23 cellular contexts compared by ENCODE assay signal in genomic region chr18:34880403-34880802, GRCh38.
DNase-seq lines count a peak whose midpoint lies in the region; ATAC-seq and TF ChIP-seq lines count a peak whose summit lies in the region.
"Had no signal": no experiment of that assay in that cellular context is flagged by ENCODE, and none has a peak within 500 bp of the region (broad histone marks: within the 10 kb centered on the region; RNA-seq: fewer than 3 reads in every experiment).

No MANE protein-coding gene starts in this region.

- DNase-seq in activated naive CD8-positive, alpha-beta T cell treated with anti-CD3 and anti-CD28 coated beads, Interleukin-2, amount 10 ng/mL, durations not matched to agents 7 days and 5 days, result no peak
- DNase-seq in activated naive CD8-positive, alpha-beta T cell treated with anti-CD3 and anti-CD28 coated beads, Interleukin-2, amount 50 U/mL, for 24 hours, result no peak
- no peak for DNase-seq in sigmoid colon
- no peak for DNase-seq in aorta
- DNase-seq in stimulated activated CD4-positive, alpha-beta T cell treated with anti-CD3 and anti-CD28 coated beads, Interleukin-4, amount 100 ng/mL, for 4 hours, result no peak
- no peak for DNase-seq in T-cell
- no peak for DNase-seq in NCI-H1092 treated with DMSO at 0.1 percent for 48 hours (lab: John Stamatoyannopoulos, UW)
- DNase-seq: activated CD4-positive, alpha-beta T cell treated with anti-CD3 and anti-CD28 coated beads for 48 hours; Calu3; cortex of kidney; Karpas-422; kidney glomerular epithelial cell; mesendoderm; naive thymus-derived CD8-positive, alpha-beta T cell; NCI-H1417; NCI-H526 treated with DMSO at 0.1 percent for 48 hours; ovary had no signal

- H3K4me3 Mint-ChIP-seq in activated naive CD8-positive, alpha-beta T cell treated with anti-CD3 and anti-CD28 coated beads, Interleukin-2, amount 10 ng/mL, durations not matched to agents 7 days and 5 days, result no peak overlapping the region
- H3K4me3 Mint-ChIP-seq in activated naive CD8-positive, alpha-beta T cell treated with anti-CD3 and anti-CD28 coated beads, Interleukin-2, amount 50 U/mL, for 24 hours, result no peak overlapping the region
- H3K4me3 Mint-ChIP-seq in T-cell, result no peak overlapping the region
- H3K4me3 Mint-ChIP-seq: activated naive CD8-positive, alpha-beta T cell; brain; naive thymus-derived CD8-positive, alpha-beta T cell; stimulated activated memory B cell treated with anti-CD40 and anti-IgM and Interleukin-4, amounts not matched to agents 10 μg/mL and 1 μg/mL and 100 μg/mL, for 72 hours had no signal

- POLR2A ChIA-PET in activated naive CD8-positive, alpha-beta T cell treated with anti-CD3 and anti-CD28 coated beads, Interleukin-2, amount 10 ng/mL, durations not matched to agents 7 days and 5 days (lab: Charles Lee), result no interaction called here
- POLR2A ChIA-PET in T-cell (lab: Charles Lee), result no interaction called here

- H3K36me3 Mint-ChIP-seq in activated naive CD8-positive, alpha-beta T cell treated with anti-CD3 and anti-CD28 coated beads, Interleukin-2, amount 10 ng/mL, durations not matched to agents 7 days and 5 days, result no peaks in the 10 kb centered on the region
- no peaks in the 10 kb centered on the region for H3K36me3 Mint-ChIP-seq in activated naive CD8-positive, alpha-beta T cell treated with anti-CD3 and anti-CD28 coated beads, Interleukin-2, amount 50 U/mL, for 24 hours (ENCODE audit: low read depth)
- no peaks in the 10 kb centered on the region for H3K36me3 Mint-ChIP-seq in T-cell
- H3K36me3 Mint-ChIP-seq: activated naive CD8-positive, alpha-beta T cell; naive thymus-derived CD8-positive, alpha-beta T cell; stimulated activated memory B cell treated with anti-CD40 and anti-IgM and Interleukin-4, amounts not matched to agents 10 μg/mL and 1 μg/mL and 100 μg/mL, for 72 hours had no signal

- peaks cover 1% of the 10 kb centered on the region for H3K9me3 Mint-ChIP-seq in activated naive CD8-positive, alpha-beta T cell treated with anti-CD3 and anti-CD28 coated beads, Interleukin-2, amount 10 ng/mL, durations not matched to agents 7 days and 5 days
- no peaks in the 10 kb centered on the region for H3K9me3 Mint-ChIP-seq in activated naive CD8-positive, alpha-beta T cell treated with anti-CD3 and anti-CD28 coated beads, Interleukin-2, amount 50 U/mL, for 24 hours
- H3K9me3 Mint-ChIP-seq in T-cell, result no peaks in the 10 kb centered on the region
- H3K9me3 Mint-ChIP-seq: brain; naive thymus-derived CD8-positive, alpha-beta T cell; stimulated activated memory B cell treated with anti-CD40 and anti-IgM and Interleukin-4, amounts not matched to agents 10 μg/mL and 1 μg/mL and 100 μg/mL, for 72 hours had no signal

- WGBS in gastroesophageal sphincter (ENCODE audit: low coverage in 1 of 2), 2 donors, result 20 to 40% methylated on average over 1 of the region's 1 CpG
- 78 to 80% methylated on average over 1 of the region's 1 CpG for WGBS in sigmoid colon, 2 donors
- 63 to 72% methylated on average over 1 of the region's 1 CpG for WGBS in aorta, 2 donors

- peaks cover 3 to 16% (median 6%) of the 10 kb centered on the region in 3 donors for H3K4me1 ChIP-seq in gastroesophageal sphincter
- H3K4me1 ChIP-seq in sigmoid colon, result peaks cover 0 to 23% (median 16%) of the 10 kb centered on the region in 4 donors
- peaks cover 9 to 11% of the 10 kb centered on the region in 2 donors for H3K4me1 ChIP-seq in aorta (ENCODE audit: control insufficient read depth in 1 of 2, insufficient read depth in 2 of 2, low read length in 2 of 2)

- no peak for TF ChIP-seq CTCF in gastroesophageal sphincter (IDR thresholded peaks at IDR 0.05)
- no peak for TF ChIP-seq CTCF in sigmoid colon (IDR thresholded peaks at IDR 0.05)

- peak overlapping the region; percentile 15 to 54 (median 48) for H3K27ac ChIP-seq in gastroesophageal sphincter
- peak overlapping the region; percentile 36 to 76 (median 66) for H3K27ac ChIP-seq in sigmoid colon
- H3K27ac ChIP-seq in aorta (ENCODE audit: low read depth in 1 of 2, low read length in 2 of 2), result peak overlapping the region; percentile 90 to 95
- H3K27ac ChIP-seq: ovary had no signal

- peak overlapping the region; percentile 47 for H3K27ac Mint-ChIP-seq in activated naive CD8-positive, alpha-beta T cell treated with anti-CD3 and anti-CD28 coated beads, Interleukin-2, amount 10 ng/mL, durations not matched to agents 7 days and 5 days
- H3K27ac Mint-ChIP-seq in activated naive CD8-positive, alpha-beta T cell treated with anti-CD3 and anti-CD28 coated beads, Interleukin-2, amount 50 U/mL, for 24 hours, result no peak overlapping the region
- no peak overlapping the region for H3K27ac Mint-ChIP-seq in T-cell
- H3K27ac Mint-ChIP-seq: activated naive CD8-positive, alpha-beta T cell; naive thymus-derived CD8-positive, alpha-beta T cell; stimulated activated memory B cell treated with anti-CD40 and anti-IgM and Interleukin-4, amounts not matched to agents 10 μg/mL and 1 μg/mL and 100 μg/mL, for 72 hours had no signal

- H3K4me1 Mint-ChIP-seq in activated naive CD8-positive, alpha-beta T cell treated with anti-CD3 and anti-CD28 coated beads, Interleukin-2, amount 10 ng/mL, durations not matched to agents 7 days and 5 days, result peaks cover 1% of the 10 kb centered on the region
- H3K4me1 Mint-ChIP-seq in activated naive CD8-positive, alpha-beta T cell treated with anti-CD3 and anti-CD28 coated beads, Interleukin-2, amount 50 U/mL, for 24 hours, result no peaks in the 10 kb centered on the region
- no peaks in the 10 kb centered on the region for H3K4me1 Mint-ChIP-seq in T-cell
- H3K4me1 Mint-ChIP-seq: brain; stimulated activated memory B cell treated with anti-CD40 and anti-IgM and Interleukin-4, amounts not matched to agents 10 μg/mL and 1 μg/mL and 100 μg/mL, for 72 hours had no signal

- no peaks in the 10 kb centered on the region for H3K27me3 ChIP-seq in gastroesophageal sphincter
- no peaks in the 10 kb centered on the region for H3K27me3 ChIP-seq in sigmoid colon
- no peaks in the 10 kb centered on the region for H3K27me3 ChIP-seq in aorta (ENCODE audit: control insufficient read depth in 1 of 2, insufficient read depth in 2 of 2, low read length in 1 of 2)
- H3K27me3 ChIP-seq: ovary had no signal

- H3K36me3 ChIP-seq in gastroesophageal sphincter, result peaks cover 0 to 70% of the 10 kb centered on the region in 2 donors
- peaks cover 7 to 39% (median 21%) of the 10 kb centered on the region in 4 donors for H3K36me3 ChIP-seq in sigmoid colon
- H3K36me3 ChIP-seq in aorta (ENCODE audit: control insufficient read depth in 1 of 2, insufficient read depth in 2 of 2, low read length in 1 of 2), result peaks cover 0 to 6% of the 10 kb centered on the region in 2 donors
- H3K36me3 ChIP-seq: ovary had no signal

- TF ChIP-seq POLR2A in gastroesophageal sphincter (IDR thresholded peaks at IDR 0.05) (no peak), sigmoid colon (IDR thresholded peaks at IDR 0.05) (no peak)

- intact Hi-C loops in sigmoid colon (cut with DNase I) (loop anchor here (5.0 kb wide), 1 partner anchor 97 kb away; no protein-coding TSS in a partner anchor), aorta (cut with DNase I) (loop anchor here in 1 of 2 donors (5.0 kb wide), 1 partner anchor 97 kb away; no protein-coding TSS in a partner anchor)

- no peak for TF ChIP-seq EP300 in gastroesophageal sphincter (IDR thresholded peaks at IDR 0.05)
- TF ChIP-seq EP300 in sigmoid colon (IDR thresholded peaks at IDR 0.05), result peak in 1 of 4 donors; percentile 56

- CTCF ChIA-PET in T-cell (lab: Charles Lee), result no interaction called here

- H3K27me3 Mint-ChIP-seq in activated naive CD8-positive, alpha-beta T cell treated with anti-CD3 and anti-CD28 coated beads, Interleukin-2, amount 10 ng/mL, durations not matched to agents 7 days and 5 days, result peaks cover 4% of the 10 kb centered on the region
- H3K27me3 Mint-ChIP-seq in activated naive CD8-positive, alpha-beta T cell treated with anti-CD3 and anti-CD28 coated beads, Interleukin-2, amount 50 U/mL, for 24 hours, result peaks cover 6% of the 10 kb centered on the region
- peaks cover 4 to 5% of the 10 kb centered on the region in 2 donors for H3K27me3 Mint-ChIP-seq in T-cell
- H3K27me3 Mint-ChIP-seq: activated naive CD8-positive, alpha-beta T cell; naive thymus-derived CD8-positive, alpha-beta T cell had no signal

- ATAC-seq in activated naive CD8-positive, alpha-beta T cell treated with anti-CD3 and anti-CD28 coated beads, Interleukin-2, amount 10 ng/mL, durations not matched to agents 7 days and 5 days (ENCODE audit: low read depth), result no peak
- ATAC-seq in activated naive CD8-positive, alpha-beta T cell treated with anti-CD3 and anti-CD28 coated beads, Interleukin-2, amount 50 U/mL, for 24 hours, result no peak
- ATAC-seq in gastroesophageal sphincter (peak; percentile 44), aorta (ENCODE audit: low FRiP score) (peak; percentile 69), T-cell (replicated peaks in 1 of 4) (no peak)
- ATAC-seq: HCT116; naive thymus-derived CD8-positive, alpha-beta T cell; sciatic nerve; stimulated activated memory B cell treated with anti-CD40 and anti-IgM and Interleukin-4, amounts not matched to agents 10 μg/mL and 1 μg/mL and 100 μg/mL, for 72 hours had no signal

- H3K4me3 ChIP-seq in gastroesophageal sphincter (no peak overlapping the region), sigmoid colon (no peak overlapping the region), aorta (ENCODE audit: low read length in 2 of 2) (no peak overlapping the region)
- H3K4me3 ChIP-seq: ovary had no signal

- H3K9me3 ChIP-seq in gastroesophageal sphincter, result no peaks in the 10 kb centered on the region
- H3K9me3 ChIP-seq in sigmoid colon, result no peaks in the 10 kb centered on the region
- no peaks in the 10 kb centered on the region for H3K9me3 ChIP-seq in aorta (ENCODE audit: control insufficient read depth, low read length)
- H3K9me3 ChIP-seq: ovary had no signal

Comparison
In these comparisons a context has a peak if more than half of its experiments do, and no peak if none do; other contexts are left out.
1. ATAC-seq: peak in gastroesophageal sphincter (single experiment) and aorta (single experiment); none in activated naive CD8-positive, alpha-beta T cell treated with anti-CD3 and anti-CD28 coated beads, Interleukin-2, amount 10 ng/mL, durations not matched to agents 7 days and 5 days (single experiment), activated naive CD8-positive, alpha-beta T cell treated with anti-CD3 and anti-CD28 coated beads, Interleukin-2, amount 50 U/mL, for 24 hours (single experiment) and T-cell (0 of 4).
2. Peak in every context shown above with its lines, with median percentiles within 50 percentile points of each other: H3K27ac ChIP-seq.